ENCODE assay signal across 8 cellular contexts in genomic region chr19:12333162-12334159, GRCh38. TPM values are rescaled to one million over a fixed set of nuclear protein-coding genes. Genes with fewer than 3 reads are reported as not detected.
A peak's percentile ranks its signal among the peaks of the same experiment; 100 is the strongest.
DNase-seq lines count a peak whose midpoint lies in the region; ATAC-seq and TF ChIP-seq lines count a peak whose summit lies in the region.

Gene ZNF563 (minus strand): TSS chr19:12333633. CDS start chr19:12333482, 151 bp downstream.

- H3K4me1 ChIP-seq in BE2C = no peaks in the 10 kb centered on the region
- H3K4me1 ChIP-seq in effector memory CD4-positive, alpha-beta T cell (ENCODE audit: control insufficient read depth, insufficient read depth, low read length, poor library complexity, severe bottlenecking) = peaks cover 12% of the 10 kb centered on the region

- H3K4me3 ChIP-seq in BE2C (ENCODE audit: low read depth, low read length) = peak within 1 kb of the TSS; percentile 87
- H3K4me3 ChIP-seq in effector memory CD4-positive, alpha-beta T cell (ENCODE audit: insufficient read depth, low read depth, low read length, poor library complexity, severe bottlenecking) = peak within 1 kb of the TSS; percentile 89

- TF ChIP-seq POLR2A in GM19099 (IDR thresholded peaks at IDR 0.05; ENCODE audit: extremely low read depth, insufficient read length, low read depth) = peak; percentile 94

- no peaks in the 10 kb centered on the region for H3K27me3 ChIP-seq in BE2C
- H3K27me3 ChIP-seq in effector memory CD4-positive, alpha-beta T cell (replicated peaks; ENCODE audit: control insufficient read depth, insufficient read depth, low read length, poor library complexity, severe bottlenecking) = no peaks in the 10 kb centered on the region

- TF ChIP-seq CTCF in BE2C (IDR thresholded peaks at IDR 0.05; ENCODE audit: low read depth, low read length) = no peak

- DNase-seq in BE2C (peak; percentile 97), NCI-H748 (lab: John Stamatoyannopoulos, UW; ENCODE audit: unreplicated experiment) (peak; percentile 91), lung microvascular endothelial cell (ENCODE audit: low read depth in 2 of 2) (peak; percentile 87 to 92)
- DNase-seq in activated CD8-positive, alpha-beta memory T cell treated with anti-CD3 and anti-CD28 coated beads for 4 hours (ENCODE audit: low read depth in 2 of 2) = peak; percentile 97
- DNase-seq in effector memory CD4-positive, alpha-beta T cell = peak; percentile 83 to 94 (median 92)
- DNase-seq in stimulated activated CD4-positive, alpha-beta T cell treated with anti-CD3 and anti-CD28 coated beads, TNF-alpha, amount 100 ng/mL, for 24 hours (ENCODE audit: low read depth in 3 of 3) = peak; percentile 98 to 99 (median 99)

- ATAC-seq in HG03378 (IDR thresholded peaks at IDR 0.05; ENCODE audit: unreplicated experiment) = peak; percentile 82

- H3K9me3 ChIP-seq in BE2C = no peaks in the 10 kb centered on the region
- no peaks in the 10 kb centered on the region for H3K9me3 ChIP-seq in effector memory CD4-positive, alpha-beta T cell (ENCODE audit: control insufficient read depth, low read length)

- H3K27ac ChIP-seq in effector memory CD4-positive, alpha-beta T cell (ENCODE audit: insufficient read depth, low read length, poor library complexity, severe bottlenecking) = peak within 1 kb of the TSS; percentile 84

- no peaks in the 10 kb centered on the region for H3K36me3 ChIP-seq in BE2C
- no peaks in the 10 kb centered on the region for H3K36me3 ChIP-seq in effector memory CD4-positive, alpha-beta T cell (ENCODE audit: control insufficient read depth, insufficient read depth, low read length)

RNA-seq across cellular contexts. Expression of gene ZNF563, which starts in this region (rescaled TPM):
- 0.48 TPM for polyA plus RNA-seq in BE2C (2012; ENCODE audit: insufficient read depth, insufficient read length, low read depth)
- 1.5 and 1.8 TPM in 2 replicates for total RNA-seq in lung microvascular endothelial cell

Comparison
In these comparisons a context has a peak if more than half of its experiments do, and no peak if none do; other contexts are left out.
1. Peak in every context shown above with its lines: DNase-seq, ATAC-seq, H3K4me3 ChIP-seq and H3K27ac ChIP-seq.